ENCODE assay signal across 14 cellular contexts in the genomic region with DNA sequence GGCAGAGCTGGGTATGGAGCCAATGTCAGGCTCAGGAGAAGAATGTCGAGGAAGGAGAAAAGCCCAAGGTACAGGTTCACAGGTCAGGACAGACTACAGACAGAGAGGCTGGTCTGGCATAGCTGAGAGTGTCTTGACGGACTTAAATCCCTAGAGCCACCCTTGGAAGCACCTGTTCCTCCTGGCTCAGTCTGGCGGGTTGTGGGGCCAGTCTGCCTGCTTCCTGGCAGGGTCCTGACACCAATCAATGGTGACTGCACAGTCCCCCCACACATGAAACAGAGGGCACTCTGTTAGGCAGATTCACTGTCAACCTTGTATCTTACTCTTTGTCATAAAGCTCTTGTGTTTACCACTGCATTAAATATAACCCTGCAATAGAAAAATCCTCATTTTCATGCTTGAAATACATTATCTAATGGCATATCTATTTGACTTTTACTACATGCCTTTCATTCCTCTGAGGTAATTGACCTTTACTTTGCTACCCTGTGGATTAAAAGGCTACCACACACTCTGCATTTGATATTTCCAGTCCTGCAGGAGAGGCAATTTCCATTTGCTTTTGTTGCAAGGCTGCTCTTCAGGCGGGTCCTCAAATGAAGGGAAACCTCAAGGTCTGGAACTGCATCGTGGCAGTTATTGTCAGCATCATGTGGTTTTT.
DNase-seq lines count a peak whose midpoint lies in the region; ATAC-seq and TF ChIP-seq lines count a peak whose summit lies in the region.
"Had no signal": no experiment of that assay in that cellular context is flagged by ENCODE, and none has a peak within 500 bp of the region (broad histone marks: within the 10 kb centered on the region; RNA-seq: fewer than 3 reads in every experiment).

No MANE protein-coding gene starts in this region.

- no CpG with 5 or more reads among the region's 5 CpGs for WGBS in mesendoderm (ENCODE audit: extremely low coverage, insufficient coverage, low lambda C conversion rate)

- no peak overlapping the region for H3K23ac ChIP-seq in mesendoderm (ENCODE audit: low read length)

- no peak overlapping the region for H4K8ac ChIP-seq in mesendoderm (ENCODE audit: low read depth, low read length)

- H3K4me3 ChIP-seq in A673 (ENCODE audit: low read depth, low read length, poor library complexity, severe bottlenecking): no peak overlapping the region
- no peak overlapping the region for H3K4me3 ChIP-seq in epithelial cell of proximal tubule (ENCODE audit: low read depth, low read length)
- H3K4me3 ChIP-seq in mesendoderm (ENCODE audit: low read length): no peak overlapping the region
- H3K4me3 ChIP-seq: MG63 had no signal

- TF ChIP-seq CTCF in A673 (conservative IDR thresholded peaks at IDR 0.05; ENCODE audit: low read depth, low read length): no peak
- no peak for TF ChIP-seq CTCF in epithelial cell of proximal tubule (conservative IDR thresholded peaks at IDR 0.05; ENCODE audit: low read depth, low read length)

- no peak overlapping the region for H2BK15ac ChIP-seq in mesendoderm (replicated peaks; ENCODE audit: low read depth)

- H2BK120ac ChIP-seq in mesendoderm (ENCODE audit: low read depth, low read length): no peak overlapping the region

- H4K5ac ChIP-seq in mesendoderm (ENCODE audit: low read length): no peak overlapping the region

- no peak overlapping the region for H3K27ac ChIP-seq in A673 (ENCODE audit: low read depth, low read length, poor library complexity, severe bottlenecking)
- H3K27ac ChIP-seq in mesendoderm (ENCODE audit: low read depth, low read length): no peak overlapping the region

- H2AK5ac ChIP-seq in mesendoderm (ENCODE audit: low read length): no peak overlapping the region

- no peaks in the 10 kb centered on the region for H3K27me3 ChIP-seq in A673 (replicated peaks; ENCODE audit: insufficient read depth, low read depth, low read length, poor library complexity)
- no peaks in the 10 kb centered on the region for H3K27me3 ChIP-seq in mesendoderm (ENCODE audit: insufficient read depth, low read length, poor library complexity)
- H3K27me3 ChIP-seq: MG63 had no signal

- H3K9me3 ChIP-seq in A673 (ENCODE audit: low read depth, low read length, poor library complexity, severe bottlenecking): no peaks in the 10 kb centered on the region
- H3K9me3 ChIP-seq: MG63 had no signal

- intact Hi-C loops in A673 (cut with micrococcal nuclease; ENCODE audit: unreplicated experiment): no loop called here

- ATAC-seq in activated CD4-positive, CD25-positive, alpha-beta regulatory T cell treated with anti-CD3 and anti-CD28 coated beads, Interleukin-2, amount 50 U/mL, for 24 hours: no peak
- ATAC-seq in GM18511 (IDR thresholded peaks at IDR 0.05; ENCODE audit: unreplicated experiment): no peak

- no peak overlapping the region for H3K18ac ChIP-seq in mesendoderm (ENCODE audit: low read length)

- H3K9ac ChIP-seq in mesendoderm (ENCODE audit: low read length): no peak overlapping the region

- no peak overlapping the region for H2BK5ac ChIP-seq in mesendoderm (ENCODE audit: low read length)

- H3K36me3 ChIP-seq in A673 (ENCODE audit: insufficient read depth, low read length, poor library complexity, severe bottlenecking) (no peaks in the 10 kb centered on the region), mesendoderm (ENCODE audit: control insufficient read depth, insufficient read depth, low read length) (no peaks in the 10 kb centered on the region)
- H3K36me3 ChIP-seq: MG63 had no signal

- POLR2A ChIA-PET in A673 (lab: Charles Lee; ENCODE audit: low non-redundant PET): no interaction called here

- DNase-seq in A673 (ENCODE audit: low spot score) (peak; percentile 28), M059J (ENCODE audit: low read depth) (peak; percentile 15), epithelial cell of proximal tubule (ENCODE audit: low read depth) (peak; percentile 44), mesendoderm (peak; percentile 15), foreskin melanocyte (no peak)
- no peak for DNase-seq in activated CD8-positive, alpha-beta memory T cell treated with anti-CD3 and anti-CD28 coated beads, Interleukin-2, amount 50 U/mL, for 48 hours
- DNase-seq: C1 segment of cervical spinal cord, HFFc6, MG63, NCI-H1092, NCI-H2081 treated with DMSO at 0.1 percent for 48 hours, NCI-H510A treated with DMSO at 0.1 percent for 48 hours had no signal

- H3K56ac ChIP-seq in mesendoderm (ENCODE audit: low read length): no peak overlapping the region

- no peaks in the 10 kb centered on the region for H3K79me2 ChIP-seq in mesendoderm (ENCODE audit: control insufficient read depth, insufficient read depth, low read length)

- H3K4ac ChIP-seq in mesendoderm (ENCODE audit: low read depth, low read length): no peak overlapping the region

- no peak overlapping the region for H3K4me2 ChIP-seq in mesendoderm (ENCODE audit: low read length)

- BruUV-seq in A673 (replicated peaks; lab: Mats Ljungman, UMichigan): no TSS peak

- H3K4me1 ChIP-seq in A673 (ENCODE audit: insufficient read depth, low read length, poor library complexity, severe bottlenecking) (peaks cover 6% of the 10 kb centered on the region), mesendoderm (ENCODE audit: control insufficient read depth, low read depth, low read length) (no peaks in the 10 kb centered on the region)

- CTCF ChIA-PET in A673 (lab: Charles Lee): no interaction called here

- no peaks in the 10 kb centered on the region for H3K79me1 ChIP-seq in mesendoderm (ENCODE audit: low read length)

Comparison
In these comparisons a context has a peak if more than half of its experiments do, and no peak if none do; other contexts are left out.
1. DNase-seq: peak in A673 (single experiment), M059J (single experiment), epithelial cell of proximal tubule (single experiment) and mesendoderm (single experiment); none in activated CD8-positive, alpha-beta memory T cell treated with anti-CD3 and anti-CD28 coated beads, Interleukin-2, amount 50 U/mL, for 48 hours (single experiment) and foreskin melanocyte (single experiment).